Comparison of ENCODE assay signal across 24 cellular contexts in genomic region chr9:37007295-37007694, GRCh38. TPM values are rescaled to one million over a fixed set of nuclear protein-coding genes. Genes with fewer than 3 reads are reported as not detected.
"Had no signal": no experiment of that assay in that cellular context is flagged by ENCODE, and none has a peak within 500 bp of the region (broad histone marks: within the 10 kb centered on the region; RNA-seq: fewer than 3 reads in every experiment).

No MANE protein-coding gene starts in this region.

- DNase-seq: activated CD4-positive, alpha-beta T cell treated with anti-CD3 and anti-CD28 coated beads for 48 hours; activated CD4-positive, alpha-beta T cell treated with anti-CD3 and anti-CD28 coated beads, Interleukin-2, amount 50 U/mL, for 4 hours; activated CD4-positive, CD25-positive, alpha-beta regulatory T cell treated with anti-CD3 and anti-CD28 coated beads, Interleukin-2, amount 50 U/mL, for 72 hours; activated CD8-positive, alpha-beta memory T cell treated with anti-CD3 and anti-CD28 coated beads, Interleukin-2, amount 50 U/mL, for 48 hours; activated CD8-positive, alpha-beta T cell treated with anti-CD3 and anti-CD28 coated beads, Interleukin-2, amount 10 ng/mL, durations not matched to agents 7 days and 5 days; activated naive CD4-positive, alpha-beta T cell treated with anti-CD3 and anti-CD28 coated beads, Interleukin-2, amount 50 U/mL, for 16 hours; activated naive CD8-positive, alpha-beta T cell treated with anti-CD3 and anti-CD28 coated beads, Interleukin-2, amount 10 ng/mL, durations not matched to agents 7 days and 5 days; activated T-cell treated with anti-CD3 and anti-CD28 coated beads, Interleukin-2, amount 50 U/mL, for 1 hour; adrenal gland; anterior cingulate cortex; cerebellar nuclear complex; MG63; MV-4-11; NCI-H1092 treated with DMSO at 0.1 percent for 48 hours; NCI-H1436; NCI-H1694 treated with DMSO at 0.1 percent for 48 hours; NCI-H2029 treated with DMSO at 0.1 percent for 48 hours; NCI-H446; NCI-H524; SIG-M5; T-cell; T-helper 2 cell had no signal

- H3K36me3 ChIP-seq: adrenal gland, MG63 had no signal

- H3K4me1 ChIP-seq: adrenal gland had no signal

- H3K27ac ChIP-seq: adrenal gland had no signal

- H3K9me3 ChIP-seq: adrenal gland, MG63 had no signal

- H3K4me3 Mint-ChIP-seq: activated CD8-positive, alpha-beta T cell treated with anti-CD3 and anti-CD28 coated beads, Interleukin-2, amount 10 ng/mL, durations not matched to agents 7 days and 5 days; activated naive CD8-positive, alpha-beta T cell treated with anti-CD3 and anti-CD28 coated beads, Interleukin-2, amount 10 ng/mL, durations not matched to agents 7 days and 5 days; T-cell had no signal

- ATAC-seq: activated CD8-positive, alpha-beta T cell treated with anti-CD3 and anti-CD28 coated beads, Interleukin-2, amount 10 ng/mL, durations not matched to agents 7 days and 5 days; T-cell had no signal

- H3K27ac Mint-ChIP-seq: activated CD8-positive, alpha-beta T cell treated with anti-CD3 and anti-CD28 coated beads, Interleukin-2, amount 10 ng/mL, durations not matched to agents 7 days and 5 days; activated naive CD8-positive, alpha-beta T cell treated with anti-CD3 and anti-CD28 coated beads, Interleukin-2, amount 10 ng/mL, durations not matched to agents 7 days and 5 days had no signal

- H3K4me3 ChIP-seq: adrenal gland, MG63 had no signal

- H3K36me3 Mint-ChIP-seq: activated naive CD8-positive, alpha-beta T cell treated with anti-CD3 and anti-CD28 coated beads, Interleukin-2, amount 10 ng/mL, durations not matched to agents 7 days and 5 days; T-cell had no signal

- H3K9me3 Mint-ChIP-seq: activated naive CD8-positive, alpha-beta T cell treated with anti-CD3 and anti-CD28 coated beads, Interleukin-2, amount 10 ng/mL, durations not matched to agents 7 days and 5 days; T-cell had no signal

- H3K4me1 Mint-ChIP-seq: activated naive CD8-positive, alpha-beta T cell treated with anti-CD3 and anti-CD28 coated beads, Interleukin-2, amount 10 ng/mL, durations not matched to agents 7 days and 5 days had no signal

RNA-seq across cellular contexts. Expression of gene PAX5, which starts 26.8 kb away (rescaled TPM):
- total RNA-seq: cardiac septum, RPMI7951 had no signal
